In the genomic region with DNA sequence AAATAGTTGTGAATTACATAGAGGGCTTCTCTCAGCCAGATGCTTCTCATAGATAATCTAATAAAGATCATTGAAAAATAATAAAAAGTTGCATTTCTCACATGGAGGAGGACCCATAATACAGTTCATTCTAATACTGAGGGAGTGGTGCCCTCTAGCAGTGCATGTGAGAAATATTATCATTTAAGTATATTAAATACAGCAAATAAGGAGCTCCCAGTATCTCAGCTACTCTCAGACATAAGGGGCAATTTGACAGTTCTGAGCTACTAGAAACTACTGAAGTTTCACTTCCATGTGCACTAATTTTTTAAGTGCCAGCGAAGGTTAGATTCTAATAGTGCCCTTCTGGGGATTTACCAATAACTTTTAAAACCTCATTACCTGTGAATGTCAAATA, we compare ENCODE assay signal across 8 cellular contexts.
DNase-seq lines count a peak whose midpoint lies in the region; ATAC-seq and TF ChIP-seq lines count a peak whose summit lies in the region.

No MANE protein-coding gene starts in this region.

- H3K36me3 ChIP-seq in DOHH2 (ENCODE audit: control insufficient read depth, low read length), result no peaks in the 10 kb centered on the region

- no peaks in the 10 kb centered on the region for H3F3A ChIP-seq in DOHH2 (ENCODE audit: control insufficient read depth, insufficient read depth)

- peak; percentile 40 for TF ChIP-seq CTCF in DOHH2 (IDR thresholded peaks at IDR 0.05; ENCODE audit: low read depth, low read length, poor library complexity, severe bottlenecking)

- no peak overlapping the region for H3K27ac ChIP-seq in DOHH2 (ENCODE audit: low read depth, low read length)

- H4K20me1 ChIP-seq in DOHH2 (ENCODE audit: control insufficient read depth, insufficient read depth, low read depth, low read length), result no peaks in the 10 kb centered on the region

- H3K27me3 ChIP-seq in DOHH2 (ENCODE audit: control insufficient read depth, low read length), result no peaks in the 10 kb centered on the region

- DNase-seq in RPMI7951 (ENCODE audit: low read depth) (peak; percentile 7), iPS-NIHi11 (ENCODE audit: low spot score) (peak; percentile 7), NCI-H2196 (lab: John Stamatoyannopoulos, UW; ENCODE audit: unreplicated experiment) (no peak)
- DNase-seq in activated CD8-positive, alpha-beta memory T cell treated with anti-CD3 and anti-CD28 coated beads for 24 hours, result no peak
- DNase-seq in activated CD4-positive, alpha-beta T cell treated with anti-CD3 and anti-CD28 coated beads, Interleukin-2, amount 10 ng/mL, durations not matched to agents 24 days and 14 days, result no peak

- no peaks in the 10 kb centered on the region for H3K9me3 Mint-ChIP-seq in activated CD4-positive, alpha-beta T cell treated with anti-CD3 and anti-CD28 coated beads, Interleukin-2, amount 10 ng/mL, durations not matched to agents 24 days and 14 days

- H3K36me3 Mint-ChIP-seq in activated CD4-positive, alpha-beta T cell treated with anti-CD3 and anti-CD28 coated beads, Interleukin-2, amount 10 ng/mL, durations not matched to agents 24 days and 14 days (ENCODE audit: low read depth), result no peaks in the 10 kb centered on the region

- H3K4me1 Mint-ChIP-seq in activated CD4-positive, alpha-beta T cell treated with anti-CD3 and anti-CD28 coated beads, Interleukin-2, amount 10 ng/mL, durations not matched to agents 24 days and 14 days, result no peaks in the 10 kb centered on the region

- no peaks in the 10 kb centered on the region for H3K27me3 Mint-ChIP-seq in activated CD4-positive, alpha-beta T cell treated with anti-CD3 and anti-CD28 coated beads, Interleukin-2, amount 10 ng/mL, durations not matched to agents 24 days and 14 days

- H3K9me3 ChIP-seq in DOHH2 (ENCODE audit: control insufficient read depth, insufficient read depth, low read length), result no peaks in the 10 kb centered on the region

- intact Hi-C loops in activated CD4-positive, alpha-beta T cell treated with anti-CD3 and anti-CD28 coated beads, Interleukin-2, amount 10 ng/mL, durations not matched to agents 24 days and 14 days (cut with micrococcal nuclease), result no loop called here

- H3K4me2 ChIP-seq in DOHH2 (ENCODE audit: low read length), result no peak overlapping the region

- no peak overlapping the region for H3K4me3 ChIP-seq in DOHH2 (ENCODE audit: low read length)

- peak; percentile 75 for ATAC-seq in GM19463 (IDR thresholded peaks at IDR 0.05; ENCODE audit: unreplicated experiment)
- ATAC-seq in HG03521 (IDR thresholded peaks at IDR 0.05; ENCODE audit: unreplicated experiment), result peak; percentile 63

- no peaks in the 10 kb centered on the region for H3K9me2 ChIP-seq in DOHH2 (replicated peaks; ENCODE audit: control insufficient read depth, low read length)

- no peak overlapping the region for H3K4me3 Mint-ChIP-seq in activated CD4-positive, alpha-beta T cell treated with anti-CD3 and anti-CD28 coated beads, Interleukin-2, amount 10 ng/mL, durations not matched to agents 24 days and 14 days

- H3K4me1 ChIP-seq in DOHH2 (ENCODE audit: control insufficient read depth, low read length), result no peaks in the 10 kb centered on the region

- no peaks in the 10 kb centered on the region for H3K79me2 ChIP-seq in DOHH2 (ENCODE audit: control insufficient read depth, low read length)

- H3K27ac Mint-ChIP-seq in activated CD4-positive, alpha-beta T cell treated with anti-CD3 and anti-CD28 coated beads, Interleukin-2, amount 10 ng/mL, durations not matched to agents 24 days and 14 days, result no peak overlapping the region

Comparison
In these comparisons a context has a peak if more than half of its experiments do, and no peak if none do; other contexts are left out.
1. DNase-seq: peak in RPMI7951 (single experiment) and iPS-NIHi11 (single experiment); none in NCI-H2196 (single experiment), activated CD8-positive, alpha-beta memory T cell treated with anti-CD3 and anti-CD28 coated beads for 24 hours (single experiment) and activated CD4-positive, alpha-beta T cell treated with anti-CD3 and anti-CD28 coated beads, Interleukin-2, amount 10 ng/mL, durations not matched to agents 24 days and 14 days (single experiment).